Comparison of ENCODE assay signal across 29 cellular contexts in genomic region chr18:45891806-45892205, GRCh38.
"Had no signal": no experiment of that assay in that cellular context is flagged by ENCODE, and none has a peak within 500 bp of the region (broad histone marks: within the 10 kb centered on the region; RNA-seq: fewer than 3 reads in every experiment).

No MANE protein-coding gene starts in this region.

- H3K27me3 Mint-ChIP-seq: activated CD4-positive, alpha-beta memory T cell treated with anti-CD3 and anti-CD28 coated beads, Interleukin-2, amount 10 ng/mL, durations not matched to agents 7 days and 5 days; activated CD4-positive, alpha-beta T cell treated with anti-CD3 and anti-CD28 coated beads, Interleukin-2, amount 10 ng/mL, durations not matched to agents 7 days and 5 days; naive thymus-derived CD4-positive, alpha-beta T cell; stimulated activated memory B cell treated with anti-CD40 and anti-IgM and Interleukin-4, amounts not matched to agents 10 μg/mL and 1 μg/mL and 100 μg/mL, for 72 hours; stimulated activated naive CD8-positive, alpha-beta T cell treated with anti-CD3 and anti-CD28 coated beads, Interleukin-15, amount 100 ng/mL, for 72 hours; type B pancreatic cell had no signal

- H3K4me3 Mint-ChIP-seq: activated CD4-positive, alpha-beta memory T cell treated with anti-CD3 and anti-CD28 coated beads, Interleukin-2, amount 10 ng/mL, durations not matched to agents 7 days and 5 days; activated CD4-positive, alpha-beta T cell treated with anti-CD3 and anti-CD28 coated beads, Interleukin-2, amount 10 ng/mL, durations not matched to agents 7 days and 5 days; activated T-cell treated with anti-CD3 and anti-CD28 coated beads, Interleukin-2, amount 50 U/mL, for 72 hours; naive thymus-derived CD4-positive, alpha-beta T cell; neural progenitor cell; stimulated activated memory B cell treated with anti-CD40 and anti-IgM and Interleukin-4, amounts not matched to agents 10 μg/mL and 1 μg/mL and 100 μg/mL, for 72 hours; stimulated activated naive CD8-positive, alpha-beta T cell treated with anti-CD3 and anti-CD28 coated beads, Interleukin-15, amount 100 ng/mL, for 72 hours; type B pancreatic cell had no signal

- H3K36me3 ChIP-seq: neural progenitor cell, uterus had no signal

- H3K9me3 ChIP-seq: gastrocnemius medialis, right atrium auricular region, uterus had no signal

- ATAC-seq: activated CD4-positive, CD25-positive, alpha-beta regulatory T cell treated with anti-CD3 and anti-CD28 coated beads, Interleukin-2, amount 50 U/mL, for 24 hours; activated T-cell treated with anti-CD3 and anti-CD28 coated beads, Interleukin-2, amount 50 U/mL, for 72 hours; gastrocnemius medialis; left cardiac atrium; naive thymus-derived CD4-positive, alpha-beta T cell; stimulated activated memory B cell treated with anti-CD40 and anti-IgM and Interleukin-4, amounts not matched to agents 10 μg/mL and 1 μg/mL and 100 μg/mL, for 72 hours; stimulated activated naive CD8-positive, alpha-beta T cell treated with anti-CD3 and anti-CD28 coated beads, Interleukin-15, amount 100 ng/mL, for 72 hours had no signal

- H3K27me3 ChIP-seq: gastrocnemius medialis, hepatocyte, neural progenitor cell, right atrium auricular region, uterus had no signal

- H2AFZ ChIP-seq: hepatocyte, neural progenitor cell had no signal

- H3K4me2 ChIP-seq: hepatocyte, neural progenitor cell, smooth muscle cell had no signal

- H3K4me1 ChIP-seq: gastrocnemius medialis, neural progenitor cell, right atrium auricular region, uterus had no signal

- H3K27ac Mint-ChIP-seq: activated CD4-positive, alpha-beta memory T cell treated with anti-CD3 and anti-CD28 coated beads, Interleukin-2, amount 10 ng/mL, durations not matched to agents 7 days and 5 days; activated CD4-positive, alpha-beta T cell treated with anti-CD3 and anti-CD28 coated beads, Interleukin-2, amount 10 ng/mL, durations not matched to agents 7 days and 5 days; activated T-cell treated with anti-CD3 and anti-CD28 coated beads, Interleukin-2, amount 50 U/mL, for 72 hours; neural progenitor cell; stimulated activated memory B cell treated with anti-CD40 and anti-IgM and Interleukin-4, amounts not matched to agents 10 μg/mL and 1 μg/mL and 100 μg/mL, for 72 hours; stimulated activated naive CD8-positive, alpha-beta T cell treated with anti-CD3 and anti-CD28 coated beads, Interleukin-15, amount 100 ng/mL, for 72 hours; type B pancreatic cell had no signal

- DNase-seq: activated CD4-positive, alpha-beta memory T cell treated with anti-CD3 and anti-CD28 coated beads, Interleukin-2, amount 10 ng/mL, durations not matched to agents 7 days and 5 days; activated CD4-positive, alpha-beta T cell treated with anti-CD3 and anti-CD28 coated beads, Interleukin-2, amount 10 ng/mL, durations not matched to agents 7 days and 5 days; activated naive CD4-positive, alpha-beta T cell; activated T-cell treated with anti-CD3 and anti-CD28 coated beads, Interleukin-2, amount 50 U/mL, for 72 hours; amygdala; caudate nucleus; effector CD4-positive, alpha-beta T cell; gastrocnemius medialis; glutamatergic neuron; left cardiac atrium; midbrain; naive thymus-derived CD4-positive, alpha-beta T cell; occipital lobe; stimulated activated CD4-positive, alpha-beta T cell treated with anti-CD3 and anti-CD28 coated beads, Interleukin-1b, Interleukin-23, amount 100 ng/mL, for 48 hours; stimulated activated CD4-positive, alpha-beta T cell treated with anti-CD3 and anti-CD28 coated beads, Interleukin-4, amount 100 ng/mL, for 4 hours; stimulated activated CD8-positive, alpha-beta memory T cell treated with anti-CD3 and anti-CD28 coated beads, Interleukin-4, amount 100 ng/mL, for 48 hours; stimulated activated naive CD8-positive, alpha-beta T cell treated with anti-CD3 and anti-CD28 coated beads, Interleukin-15, amount 100 ng/mL, for 72 hours; substantia nigra; T-helper 2 cell; uterus had no signal

- FAIRE-seq: keratinocyte had no signal

- H3K27ac ChIP-seq: gastrocnemius medialis, hepatocyte, neural progenitor cell, right atrium auricular region, uterus, VCaP had no signal

- H3K4me3 ChIP-seq: gastrocnemius medialis, hepatocyte, neural progenitor cell, right atrium auricular region, smooth muscle cell, uterus had no signal

- H3K4me1 Mint-ChIP-seq: activated CD4-positive, alpha-beta T cell treated with anti-CD3 and anti-CD28 coated beads, Interleukin-2, amount 10 ng/mL, durations not matched to agents 7 days and 5 days; stimulated activated memory B cell treated with anti-CD40 and anti-IgM and Interleukin-4, amounts not matched to agents 10 μg/mL and 1 μg/mL and 100 μg/mL, for 72 hours had no signal

- H3K79me2 ChIP-seq: hepatocyte had no signal

- H3K9me3 Mint-ChIP-seq: activated CD4-positive, alpha-beta memory T cell treated with anti-CD3 and anti-CD28 coated beads, Interleukin-2, amount 10 ng/mL, durations not matched to agents 7 days and 5 days; activated CD4-positive, alpha-beta T cell treated with anti-CD3 and anti-CD28 coated beads, Interleukin-2, amount 10 ng/mL, durations not matched to agents 7 days and 5 days; activated T-cell treated with anti-CD3 and anti-CD28 coated beads, Interleukin-2, amount 50 U/mL, for 72 hours; naive thymus-derived CD4-positive, alpha-beta T cell; neural progenitor cell; stimulated activated memory B cell treated with anti-CD40 and anti-IgM and Interleukin-4, amounts not matched to agents 10 μg/mL and 1 μg/mL and 100 μg/mL, for 72 hours; stimulated activated naive CD8-positive, alpha-beta T cell treated with anti-CD3 and anti-CD28 coated beads, Interleukin-15, amount 100 ng/mL, for 72 hours; type B pancreatic cell had no signal

- H3K9ac ChIP-seq: neural progenitor cell had no signal
